In genomic region chr3:17103579-17103978, GRCh38 we compare ENCODE assay signal across 33 cellular contexts.
"Had no signal": no experiment of that assay in that cellular context is flagged by ENCODE, and none has a peak within 500 bp of the region (broad histone marks: within the 10 kb centered on the region; RNA-seq: fewer than 3 reads in every experiment).

No MANE protein-coding gene starts in this region.

- DNase-seq: activated effector memory CD4-positive, alpha-beta T cell treated with anti-CD3 and anti-CD28 coated beads, Interleukin-2, amount 50 U/mL, for 16 hours; activated effector memory CD4-positive, alpha-beta T cell treated with Interleukin-2 at 50 U/mL for 16 hours; activated gamma-delta T cell; activated gamma-delta T cell treated with Interleukin-2 at 50 U/mL for 16 hours; activated naive CD4-positive, alpha-beta T cell; activated naive CD4-positive, alpha-beta T cell treated with anti-CD3 and anti-CD28 coated beads for 36 hours; activated naive CD4-positive, alpha-beta T cell treated with anti-CD3 and anti-CD28 coated beads, Interleukin-2, amount 10 ng/mL, durations not matched to agents 7 days and 5 days; activated naive CD4-positive, alpha-beta T cell treated with anti-CD3 and anti-CD28 coated beads, Interleukin-2, amount 50 U/mL, for 16 hours; activated naive CD4-positive, alpha-beta T cell treated with Interleukin-2 at 50 U/mL for 16 hours; activated naive CD8-positive, alpha-beta T cell treated with anti-CD3 and anti-CD28 coated beads for 36 hours; activated naive CD8-positive, alpha-beta T cell treated with anti-CD3 and anti-CD28 coated beads, Interleukin-2, amount 10 ng/mL, durations not matched to agents 7 days and 5 days; activated naive CD8-positive, alpha-beta T cell treated with anti-CD3 and anti-CD28 coated beads, Interleukin-2, amount 50 U/mL, for 24 hours; activated T-cell treated with anti-CD3 and anti-CD28 coated beads, Interleukin-2, amount 50 U/mL, for 24 hours; activated T-cell treated with anti-CD3 and anti-CD28 coated beads, Interleukin-2, amount 50 U/mL, for 4 hours; activated T-cell treated with anti-CD3 and anti-CD28 coated beads, Interleukin-2, amount 50 U/mL, for 48 hours; activated T-cell treated with anti-CD3 and anti-CD28 coated beads, Interleukin-2, amount 50 U/mL, for 72 hours; adrenal gland; amniotic stem cell; amygdala; anterior cingulate cortex; aorta; body of pancreas; brain microvascular endothelial cell; caudate nucleus; central memory CD4-positive, alpha-beta T cell; cerebellar nuclear complex had no signal

- FAIRE-seq: astrocyte, bronchial epithelial cell had no signal

- H3K36me3 ChIP-seq: ascending aorta, brain microvascular endothelial cell, breast epithelium, cardiac muscle cell had no signal

- H3K4me3 ChIP-seq: adrenal gland, ascending aorta, body of pancreas, breast epithelium, cardiac muscle cell had no signal

- H3K27me3 ChIP-seq: adrenal gland, ascending aorta, body of pancreas, brain microvascular endothelial cell, breast epithelium, cardiac muscle cell had no signal

- ATAC-seq: activated naive CD4-positive, alpha-beta T cell treated with anti-CD3 and anti-CD28 coated beads, Interleukin-2, amount 50 U/mL, for 72 hours; activated naive CD8-positive, alpha-beta T cell treated with anti-CD3 and anti-CD28 coated beads, Interleukin-2, amount 50 U/mL, for 24 hours; activated T-cell treated with anti-CD3 and anti-CD28 coated beads, Interleukin-2, amount 50 U/mL, for 4 hours; activated T-cell treated with anti-CD3 and anti-CD28 coated beads, Interleukin-2, amount 50 U/mL, for 72 hours; activated T-helper 17 cell treated with anti-CD3 and anti-CD28 coated beads, Interleukin-2, amount 50 U/mL, for 72 hours; body of pancreas had no signal

- H3K27ac ChIP-seq: adrenal gland, ascending aorta, body of pancreas, brain microvascular endothelial cell, breast epithelium, cardiac muscle cell had no signal

- H3K4me1 ChIP-seq: adrenal gland, ascending aorta, body of pancreas, breast epithelium had no signal

- H3K9me3 ChIP-seq: adrenal gland, body of pancreas had no signal
